In the genomic region with DNA sequence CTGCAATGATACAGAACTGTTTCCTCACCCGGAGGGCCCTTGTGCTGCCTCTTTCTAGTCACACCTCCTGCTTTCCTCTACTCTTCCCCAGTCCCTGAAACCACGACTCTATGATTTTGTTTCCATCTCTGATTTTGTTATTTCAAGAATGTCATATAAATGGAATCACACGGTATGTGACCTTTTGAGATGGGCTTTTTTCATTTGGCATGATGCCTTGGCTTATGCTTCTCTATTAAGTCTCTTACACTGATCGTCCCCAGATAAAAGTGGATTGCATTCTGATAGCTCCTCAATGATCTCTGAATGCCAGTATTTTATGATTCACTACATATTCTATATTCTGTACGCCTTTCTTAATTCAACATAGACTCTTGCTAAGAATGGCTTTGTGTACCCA, we compare ENCODE assay signal across 22 cellular contexts.
"Had no signal": no experiment of that assay in that cellular context is flagged by ENCODE, and none has a peak within 500 bp of the region (broad histone marks: within the 10 kb centered on the region; RNA-seq: fewer than 3 reads in every experiment).

No MANE protein-coding gene starts in this region.

- H3K4me1 ChIP-seq: pancreas, testis, vagina had no signal

- H3K27me3 ChIP-seq: heart left ventricle, pancreas, testis, vagina had no signal

- H3K9me3 ChIP-seq: heart left ventricle, mucosa of descending colon, pancreas, psoas muscle, testis, vagina had no signal

- H3K4me3 ChIP-seq: heart left ventricle, mucosa of descending colon, pancreas, psoas muscle, testis, vagina had no signal

- H3K27ac ChIP-seq: heart left ventricle, pancreas, psoas muscle, testis, vagina, WERI-Rb-1 had no signal

- FAIRE-seq: colon, endothelial cell of umbilical vein, keratinocyte, pancreas had no signal

- ATAC-seq: effector memory CD8-positive, alpha-beta T cell; esophagus mucosa; heart left ventricle; left colon; mucosa of descending colon; pancreas had no signal

- DNase-seq: activated CD4-positive, CD25-positive, alpha-beta regulatory T cell treated with anti-CD3 and anti-CD28 coated beads, Interleukin-2, amount 50 U/mL, for 72 hours; activated effector memory CD4-positive, alpha-beta T cell treated with anti-CD3 and anti-CD28 coated beads, Interleukin-2, amount 50 U/mL, for 16 hours; activated naive CD4-positive, alpha-beta T cell treated with anti-CD3 and anti-CD28 coated beads, Interleukin-2, amount 50 U/mL, for 16 hours; aorta; caudate nucleus; effector memory CD8-positive, alpha-beta T cell; heart left ventricle; left colon; mesenchymal stem cell; mucosa of descending colon; nephron progenitor cell; pancreas; psoas muscle; right cardiac atrium; stimulated activated CD4-positive, alpha-beta T cell treated with anti-CD3 and anti-CD28 coated beads, Interleukin-12 subunit alpha, Interleukin-12 subunit beta, amount 100 ng/mL, for 4 hours; testis; WERI-Rb-1 had no signal
